Comparison of ENCODE assay signal across 1 cellular context in the genomic region with DNA sequence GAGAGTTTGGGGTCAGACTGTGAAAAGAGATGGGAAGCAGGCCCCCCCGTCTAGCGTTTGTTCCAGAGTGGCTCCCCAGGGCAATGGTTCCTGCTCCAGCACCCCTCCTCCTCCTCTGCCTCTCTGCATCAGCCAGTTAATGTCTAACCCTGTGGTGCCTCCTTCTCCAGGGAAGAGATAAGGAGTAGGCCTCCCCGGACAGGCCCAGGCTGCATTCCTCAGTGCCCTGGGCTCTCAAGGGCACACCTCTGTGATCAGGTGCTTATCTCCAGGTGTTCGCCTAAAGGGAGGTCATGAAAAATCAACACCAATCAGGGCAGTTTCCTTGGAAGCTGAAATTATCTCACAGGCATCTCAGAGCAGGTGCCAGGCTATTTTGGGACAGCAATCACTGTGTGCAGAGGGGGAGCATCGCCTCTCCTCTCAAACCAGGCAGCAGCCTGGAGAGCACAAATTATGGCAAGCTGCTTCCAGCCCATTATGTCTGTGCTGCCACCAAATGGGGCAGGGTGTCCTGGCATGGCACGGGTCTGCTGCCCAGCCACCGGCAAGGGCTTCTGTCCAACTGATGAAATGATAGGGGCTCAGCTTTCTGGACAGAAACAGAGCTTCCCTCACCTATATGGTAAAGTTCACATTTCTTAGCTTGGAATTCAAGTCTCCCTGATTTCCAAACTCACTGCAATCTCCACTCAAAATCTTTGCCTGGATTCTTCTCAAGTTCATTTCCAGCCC.
TF ChIP-seq lines count a peak whose summit lies in the region.

No MANE protein-coding gene starts in this region.

TF ChIP-seq in SK-N-SH treated with all-trans-retinoic acid at 6 μM for 48 hours, 23 proteins besides CTCF, POLR2A, EP300 and RAD21 (continued from another document):
- TF ChIP-seq, protein P1, sequence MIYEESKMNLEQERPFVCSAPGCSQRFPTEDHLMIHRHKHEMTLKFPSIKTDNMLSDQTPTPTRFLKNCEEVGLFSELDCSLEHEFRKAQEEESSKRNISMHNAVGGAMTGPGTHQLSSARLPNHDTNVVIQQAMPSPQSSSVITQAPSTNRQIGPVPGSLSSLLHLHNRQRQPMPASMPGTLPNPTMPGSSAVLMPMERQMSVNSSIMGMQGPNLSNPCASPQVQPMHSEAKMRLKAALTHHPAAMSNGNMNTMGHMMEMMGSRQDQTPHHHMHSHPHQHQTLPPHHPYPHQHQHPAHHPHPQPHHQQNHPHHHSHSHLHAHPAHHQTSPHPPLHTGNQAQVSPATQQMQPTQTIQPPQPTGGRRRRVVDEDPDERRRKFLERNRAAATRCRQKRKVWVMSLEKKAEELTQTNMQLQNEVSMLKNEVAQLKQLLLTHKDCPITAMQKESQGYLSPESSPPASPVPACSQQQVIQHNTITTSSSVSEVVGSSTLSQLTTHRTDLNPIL (CRISPR knock-in tag; IDR thresholded peaks at IDR 0.05; ENCODE audit: low read depth): no peak
- TF ChIP-seq ISL1 (CRISPR knock-in tag; IDR thresholded peaks at IDR 0.05) (no peak), ARNTL (CRISPR knock-in tag; IDR thresholded peaks at IDR 0.05; ENCODE audit: borderline replicate concordance, low read depth) (no peak), ZC3H10 (CRISPR knock-in tag; IDR thresholded peaks at IDR 0.05) (no peak), ZNF8 (CRISPR knock-in tag; IDR thresholded peaks at IDR 0.05) (no peak), ZNF565 (CRISPR knock-in tag; conservative IDR thresholded peaks at IDR 0.05; ENCODE audit: low read depth) (no peak), OSR1 (CRISPR knock-in tag; IDR thresholded peaks at IDR 0.05) (no peak), TCF4 (CRISPR knock-in tag; IDR thresholded peaks at IDR 0.05; ENCODE audit: borderline replicate concordance) (no peak)
- TF ChIP-seq, protein P2, sequence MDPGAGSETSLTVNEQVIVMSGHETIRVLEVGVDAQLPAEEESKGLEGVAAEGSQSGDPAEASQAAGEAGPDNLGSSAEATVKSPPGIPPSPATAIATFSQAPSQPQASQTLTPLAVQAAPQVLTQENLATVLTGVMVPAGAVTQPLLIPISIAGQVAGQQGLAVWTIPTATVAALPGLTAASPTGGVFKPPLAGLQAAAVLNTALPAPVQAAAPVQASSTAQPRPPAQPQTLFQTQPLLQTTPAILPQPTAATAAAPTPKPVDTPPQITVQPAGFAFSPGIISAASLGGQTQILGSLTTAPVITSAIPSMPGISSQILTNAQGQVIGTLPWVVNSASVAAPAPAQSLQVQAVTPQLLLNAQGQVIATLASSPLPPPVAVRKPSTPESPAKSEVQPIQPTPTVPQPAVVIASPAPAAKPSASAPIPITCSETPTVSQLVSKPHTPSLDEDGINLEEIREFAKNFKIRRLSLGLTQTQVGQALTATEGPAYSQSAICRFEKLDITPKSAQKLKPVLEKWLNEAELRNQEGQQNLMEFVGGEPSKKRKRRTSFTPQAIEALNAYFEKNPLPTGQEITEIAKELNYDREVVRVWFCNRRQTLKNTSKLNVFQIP (CRISPR knock-in tag; IDR thresholded peaks at IDR 0.05; ENCODE audit: borderline replicate concordance, low read depth): no peak
